In genomic region chr18:40058811-40059570, GRCh38 we compare ENCODE assay signal across 16 cellular contexts.
A peak's percentile ranks its signal among the peaks of the same experiment; 100 is the strongest.
DNase-seq lines count a peak whose midpoint lies in the region; ATAC-seq lines count a peak whose summit lies in the region.
"Had no signal": no experiment of that assay in that cellular context is flagged by ENCODE, and none has a peak within 500 bp of the region (broad histone marks: within the 10 kb centered on the region; RNA-seq: fewer than 3 reads in every experiment).

No MANE protein-coding gene starts in this region.

- no peaks in the 10 kb centered on the region for H3K9me3 ChIP-seq in BLaER1 treated with 17β-estradiol and CSF1 and Interleukin-3, amounts not matched to agents 10 nM and 100 nM (replicated peaks in 1 of 11)
- H3K9me3 ChIP-seq: SJCRH30 had no signal

- DNase-seq in Kasumi-1 (lab: John Stamatoyannopoulos, UW) = peak; percentile 46 to 64
- peak; percentile 40 for DNase-seq in OCI-M1 (lab: John Stamatoyannopoulos, UW)
- DNase-seq in iris pigment epithelial cell (ENCODE audit: low read depth) = peak; percentile 32
- no peak for DNase-seq in ACHN
- DNase-seq in NK-92 (lab: John Stamatoyannopoulos, UW; ENCODE audit: unreplicated experiment) = no peak
- DNase-seq: H7; NCI-H1694 treated with DMSO at 0.1 percent for 48 hours; NCI-H2107; NCI-H510A; NK-92 treated with Interleukin-12 subunit alpha and Interleukin-12 subunit beta, amount 100 ng/mL, for 24 hours; SJCRH30 had no signal

- no peak for ATAC-seq in HG02642 (IDR thresholded peaks at IDR 0.05; ENCODE audit: poor library complexity, unreplicated experiment)
- ATAC-seq: GM12878, HepG2, K562 had no signal

- H3K36me3 ChIP-seq in BLaER1 treated with 17β-estradiol and CSF1 and Interleukin-3, amounts not matched to agents 10 nM and 100 nM = no peaks in the 10 kb centered on the region
- H3K36me3 ChIP-seq: SJCRH30 had no signal

- no peak overlapping the region for H3K4me3 ChIP-seq in BLaER1 treated with 17β-estradiol and CSF1 and Interleukin-3, amounts not matched to agents 10 nM and 100 nM
- H3K4me3 ChIP-seq: GM12878, K562, SJCRH30 had no signal

- in situ Hi-C loops in ACHN (cut with HindIII; ENCODE audit: low pct_ligation_motif_present, low pct_unique_long_range_greater_than_20kb, low sequenced_read_pairs) = no loop called here

- H3K27ac ChIP-seq in BLaER1 treated with 17β-estradiol and CSF1 and Interleukin-3, amounts not matched to agents 10 nM and 100 nM = no peak overlapping the region
- H3K27ac ChIP-seq: SJCRH30 had no signal

- peak overlapping the region in 6 of 11 experiments; percentile 11 to 59 (median 45); a peak in 9 of 22 replicates for H3K4me2 ChIP-seq in BLaER1 treated with 17β-estradiol and CSF1 and Interleukin-3, amounts not matched to agents 10 nM and 100 nM

- no peaks in the 10 kb centered on the region for H4K20me1 ChIP-seq in BLaER1 treated with 17β-estradiol and CSF1 and Interleukin-3, amounts not matched to agents 10 nM and 100 nM

- no peaks in the 10 kb centered on the region for H3K27me3 ChIP-seq in BLaER1 treated with 17β-estradiol and CSF1 and Interleukin-3, amounts not matched to agents 10 nM and 100 nM
- H3K27me3 ChIP-seq: SJCRH30 had no signal

- H3K4me1 ChIP-seq in BLaER1 treated with 17β-estradiol and CSF1 and Interleukin-3, amounts not matched to agents 10 nM and 100 nM = peaks cover 0 to 13% (median 0%) of the 10 kb centered on the region in 10 experiments; a peak in 5 of 20 replicates
- H3K4me1 ChIP-seq: SJCRH30 had no signal

- H3K9ac ChIP-seq in BLaER1 treated with 17β-estradiol and CSF1 and Interleukin-3, amounts not matched to agents 10 nM and 100 nM = no peak overlapping the region

Comparison
In these comparisons a context has a peak if more than half of its experiments do, and no peak if none do; other contexts are left out.
1. DNase-seq: peak in Kasumi-1 (2 of 2), OCI-M1 (single experiment) and iris pigment epithelial cell (single experiment); none in ACHN (single experiment) and NK-92 (single experiment).